27 cellular contexts compared by ENCODE assay signal in the genomic region with DNA sequence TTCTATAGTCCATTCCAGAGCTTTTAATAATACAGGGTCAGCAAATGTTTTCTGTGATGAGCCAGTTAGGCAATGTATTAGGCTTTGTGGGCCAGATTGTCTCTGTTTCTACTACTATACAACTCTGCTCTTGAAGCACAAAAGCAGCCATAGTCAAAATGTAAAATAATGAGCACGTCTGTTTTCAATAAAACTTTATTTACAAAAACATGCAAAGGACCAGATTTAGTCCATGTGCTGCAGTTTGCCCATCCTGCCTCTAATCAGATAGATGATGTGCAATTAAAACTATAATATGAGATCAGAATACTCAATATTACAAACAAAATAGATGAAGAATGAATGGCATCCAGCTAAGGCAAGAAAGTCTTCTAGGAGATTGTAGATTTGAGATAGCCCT.
"Had no signal": no experiment of that assay in that cellular context is flagged by ENCODE, and none has a peak within 500 bp of the region (broad histone marks: within the 10 kb centered on the region; RNA-seq: fewer than 3 reads in every experiment).

No MANE protein-coding gene starts in this region.

- H3K4me3 ChIP-seq: body of pancreas, esophagus squamous epithelium, gastroesophageal sphincter, heart right ventricle, hepatocyte had no signal

- H3K9me3 ChIP-seq: body of pancreas, esophagus squamous epithelium, gastroesophageal sphincter, heart right ventricle had no signal

- H3K27ac Mint-ChIP-seq: activated CD4-positive, alpha-beta memory T cell treated with anti-CD3 and anti-CD28 coated beads, Interleukin-2, amount 10 ng/mL, durations not matched to agents 7 days and 5 days; activated CD4-positive, alpha-beta T cell treated with anti-CD3 and anti-CD28 coated beads for 36 hours; activated CD4-positive, alpha-beta T cell treated with anti-CD3 and anti-CD28 coated beads, Interleukin-2, amount 10 ng/mL, durations not matched to agents 7 days and 5 days; activated naive CD8-positive, alpha-beta T cell; activated T-helper 17 cell treated with anti-CD3 and anti-CD28 coated beads, Interleukin-2, amount 50 U/mL, for 72 hours; effector memory CD8-positive, alpha-beta T cell had no signal

- H3K4me3 Mint-ChIP-seq: activated CD4-positive, alpha-beta memory T cell treated with anti-CD3 and anti-CD28 coated beads, Interleukin-2, amount 10 ng/mL, durations not matched to agents 7 days and 5 days; activated CD4-positive, alpha-beta T cell treated with anti-CD3 and anti-CD28 coated beads for 36 hours; activated CD4-positive, alpha-beta T cell treated with anti-CD3 and anti-CD28 coated beads, Interleukin-2, amount 10 ng/mL, durations not matched to agents 7 days and 5 days; activated naive CD8-positive, alpha-beta T cell; activated T-cell treated with anti-CD3 and anti-CD28 coated beads, Interleukin-2, amount 50 U/mL, for 4 hours; activated T-helper 17 cell treated with anti-CD3 and anti-CD28 coated beads, Interleukin-2, amount 50 U/mL, for 72 hours; effector memory CD8-positive, alpha-beta T cell had no signal

- H3K36me3 ChIP-seq: esophagus squamous epithelium, gastroesophageal sphincter, heart right ventricle had no signal

- H2AFZ ChIP-seq: hepatocyte had no signal

- H3K4me1 Mint-ChIP-seq: activated CD4-positive, alpha-beta T cell treated with anti-CD3 and anti-CD28 coated beads, Interleukin-2, amount 10 ng/mL, durations not matched to agents 7 days and 5 days; activated T-helper 17 cell treated with anti-CD3 and anti-CD28 coated beads, Interleukin-2, amount 50 U/mL, for 72 hours had no signal

- H3K4me2 ChIP-seq: hepatocyte had no signal

- H3K9me3 Mint-ChIP-seq: activated CD4-positive, alpha-beta memory T cell treated with anti-CD3 and anti-CD28 coated beads, Interleukin-2, amount 10 ng/mL, durations not matched to agents 7 days and 5 days; activated CD4-positive, alpha-beta T cell treated with anti-CD3 and anti-CD28 coated beads, Interleukin-2, amount 10 ng/mL, durations not matched to agents 7 days and 5 days; activated T-cell treated with anti-CD3 and anti-CD28 coated beads, Interleukin-2, amount 50 U/mL, for 4 hours; activated T-helper 17 cell treated with anti-CD3 and anti-CD28 coated beads, Interleukin-2, amount 50 U/mL, for 72 hours; effector memory CD8-positive, alpha-beta T cell had no signal

- H3K27me3 Mint-ChIP-seq: activated CD4-positive, alpha-beta memory T cell treated with anti-CD3 and anti-CD28 coated beads, Interleukin-2, amount 10 ng/mL, durations not matched to agents 7 days and 5 days; activated CD4-positive, alpha-beta T cell treated with anti-CD3 and anti-CD28 coated beads for 36 hours; activated CD4-positive, alpha-beta T cell treated with anti-CD3 and anti-CD28 coated beads, Interleukin-2, amount 10 ng/mL, durations not matched to agents 7 days and 5 days; activated naive CD8-positive, alpha-beta T cell; activated T-helper 17 cell treated with anti-CD3 and anti-CD28 coated beads, Interleukin-2, amount 50 U/mL, for 72 hours; effector memory CD8-positive, alpha-beta T cell had no signal

- H3K4me1 ChIP-seq: body of pancreas, esophagus squamous epithelium, gastroesophageal sphincter, heart right ventricle had no signal

- H3K27ac ChIP-seq: body of pancreas, esophagus squamous epithelium, gastroesophageal sphincter, heart right ventricle, hepatocyte had no signal

- H3K27me3 ChIP-seq: body of pancreas, esophagus squamous epithelium, gastroesophageal sphincter, hepatocyte had no signal

- ATAC-seq: activated CD4-positive, alpha-beta T cell treated with anti-CD3 and anti-CD28 coated beads for 36 hours; activated T-cell treated with anti-CD3 and anti-CD28 coated beads, Interleukin-2, amount 50 U/mL, for 4 hours; body of pancreas; effector memory CD8-positive, alpha-beta T cell; gastroesophageal sphincter; heart right ventricle had no signal

- DNase-seq: activated CD4-positive, alpha-beta memory T cell treated with anti-CD3 and anti-CD28 coated beads, Interleukin-2, amount 10 ng/mL, durations not matched to agents 7 days and 5 days; activated CD4-positive, alpha-beta T cell treated with anti-CD3 and anti-CD28 coated beads for 36 hours; activated CD4-positive, alpha-beta T cell treated with anti-CD3 and anti-CD28 coated beads, Interleukin-2, amount 10 ng/mL, durations not matched to agents 7 days and 5 days; activated CD4-positive, alpha-beta T cell treated with anti-CD3 and anti-CD28 coated beads, Interleukin-2, amount 50 U/mL, for 4 hours; activated CD4-positive, CD25-positive, alpha-beta regulatory T cell; activated CD4-positive, CD25-positive, alpha-beta regulatory T cell treated with anti-CD3 and anti-CD28 coated beads, Interleukin-2, amount 50 U/mL, for 72 hours; activated CD8-positive, alpha-beta memory T cell treated with anti-CD3 and anti-CD28 coated beads for 24 hours; activated effector memory CD4-positive, alpha-beta T cell treated with Interleukin-2 at 50 U/mL for 16 hours; activated gamma-delta T cell treated with Interleukin-2 at 50 U/mL for 16 hours; activated naive CD4-positive, alpha-beta T cell treated with anti-CD3 and anti-CD28 coated beads, Interleukin-2, amount 50 U/mL, for 16 hours; activated naive CD4-positive, alpha-beta T cell treated with Interleukin-2 at 50 U/mL for 16 hours; activated T-cell treated with anti-CD3 and anti-CD28 coated beads, Interleukin-2, amount 50 U/mL, for 4 hours; amniotic stem cell; body of pancreas; caudate nucleus; cortex of kidney; dermis blood vessel endothelial cell; effector CD4-positive, alpha-beta T cell; effector memory CD8-positive, alpha-beta T cell; esophagus squamous epithelium; foreskin melanocyte; heart right ventricle; T-helper 2 cell had no signal

- H3K79me2 ChIP-seq: hepatocyte had no signal

- H3K36me3 Mint-ChIP-seq: activated naive CD8-positive, alpha-beta T cell had no signal
